ENCODE assay signal across 1 cellular context in the genomic region with DNA sequence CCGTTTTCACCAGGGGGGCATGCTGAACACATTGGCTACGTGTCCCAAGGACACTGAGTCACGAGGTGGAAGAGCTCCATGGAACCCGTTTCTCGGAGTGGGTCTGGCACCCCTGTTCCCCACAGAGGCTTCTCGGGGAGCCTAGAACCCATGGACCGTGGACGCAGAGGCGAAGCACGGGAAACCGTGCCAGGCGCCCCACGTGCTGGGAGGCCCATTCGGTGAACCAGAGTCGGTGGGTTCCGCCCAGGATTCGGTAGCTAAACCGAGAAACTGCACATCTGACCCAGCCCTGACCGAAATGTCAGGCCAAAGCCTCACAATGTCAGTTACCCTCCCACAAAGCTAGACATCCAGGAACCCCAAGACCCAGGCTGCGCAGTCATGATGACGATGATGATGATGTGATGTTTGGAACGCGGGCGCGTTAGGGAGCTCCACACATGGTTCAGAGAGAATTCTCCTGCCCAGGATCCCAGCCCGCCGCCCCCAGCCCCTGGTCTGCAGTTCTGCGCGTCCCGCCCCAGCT.
TF ChIP-seq lines count a peak whose summit lies in the region.

No MANE protein-coding gene starts in this region.

TF ChIP-seq in K562, 482 proteins besides CTCF, POLR2A, EP300 and RAD21 (continued from another document and continues in another):
- TF ChIP-seq, protein P1, sequence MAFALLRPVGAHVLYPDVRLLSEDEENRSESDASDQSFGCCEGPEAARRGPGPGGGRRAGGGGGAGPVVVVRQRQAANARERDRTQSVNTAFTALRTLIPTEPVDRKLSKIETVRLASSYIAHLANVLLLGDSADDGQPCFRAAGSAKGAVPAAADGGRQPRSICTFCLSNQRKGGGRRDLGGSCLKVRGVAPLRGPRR (CRISPR knock-in tag; IDR thresholded peaks at IDR 0.05): 0 out of 2 replicates have a peak, but pooled peaks have one; percentile 38
- TF ChIP-seq ZKSCAN8 (CRISPR knock-in tag; IDR thresholded peaks at IDR 0.05) (no peak), SRSF7 (optimal IDR thresholded peaks at IDR 0.05; ENCODE audit: low read depth, low read length) (no peak), ZNF780A (CRISPR knock-in tag; IDR thresholded peaks at IDR 0.05) (no peak), ZNF316 (IDR thresholded peaks at IDR 0.05) (peak; percentile 75), TEAD4 (IDR thresholded peaks at IDR 0.05; ENCODE audit: low read length) (no peak), TEAD4 (CRISPR knock-in tag; IDR thresholded peaks at IDR 0.05; ENCODE audit: borderline replicate concordance) (no peak), NFE2L1 (tag; IDR thresholded peaks at IDR 0.05; ENCODE audit: borderline replicate concordance, low read depth) (no peak), NFATC3 (IDR thresholded peaks at IDR 0.05) (no peak), ZC3H11A (IDR thresholded peaks at IDR 0.05; ENCODE audit: low read depth, low read length) (no peak), PRMT5 (CRISPR knock-in tag; IDR thresholded peaks at IDR 0.05) (0 out of 2 replicates have a peak, but pooled peaks have one; percentile 21), SREBF1 (IDR thresholded peaks at IDR 0.05; ENCODE audit: borderline replicate concordance, low read depth, low read length) (no peak), SRSF3 (IDR thresholded peaks at IDR 0.05; ENCODE audit: insufficient read depth, low read length) (no peak), ZNF76 (CRISPR knock-in tag; IDR thresholded peaks at IDR 0.05; ENCODE audit: borderline replicate concordance) (0 out of 2 replicates have a peak, but pooled peaks have one; percentile 54), HNRNPH1 (optimal IDR thresholded peaks at IDR 0.05; ENCODE audit: low read depth, low read length) (no peak), GTF2E2 (tag; IDR thresholded peaks at IDR 0.05) (no peak; the same call in 1 of the 2 replicates), MAFK (IDR thresholded peaks at IDR 0.05; ENCODE audit: low read length) (peak; percentile 40; the same call in 1 of the 2 replicates), BHLHE40 (IDR thresholded peaks at IDR 0.05; ENCODE audit: low read length) (peak; percentile 35; the same call in 1 of the 2 replicates)
- TF ChIP-seq, protein P2, sequence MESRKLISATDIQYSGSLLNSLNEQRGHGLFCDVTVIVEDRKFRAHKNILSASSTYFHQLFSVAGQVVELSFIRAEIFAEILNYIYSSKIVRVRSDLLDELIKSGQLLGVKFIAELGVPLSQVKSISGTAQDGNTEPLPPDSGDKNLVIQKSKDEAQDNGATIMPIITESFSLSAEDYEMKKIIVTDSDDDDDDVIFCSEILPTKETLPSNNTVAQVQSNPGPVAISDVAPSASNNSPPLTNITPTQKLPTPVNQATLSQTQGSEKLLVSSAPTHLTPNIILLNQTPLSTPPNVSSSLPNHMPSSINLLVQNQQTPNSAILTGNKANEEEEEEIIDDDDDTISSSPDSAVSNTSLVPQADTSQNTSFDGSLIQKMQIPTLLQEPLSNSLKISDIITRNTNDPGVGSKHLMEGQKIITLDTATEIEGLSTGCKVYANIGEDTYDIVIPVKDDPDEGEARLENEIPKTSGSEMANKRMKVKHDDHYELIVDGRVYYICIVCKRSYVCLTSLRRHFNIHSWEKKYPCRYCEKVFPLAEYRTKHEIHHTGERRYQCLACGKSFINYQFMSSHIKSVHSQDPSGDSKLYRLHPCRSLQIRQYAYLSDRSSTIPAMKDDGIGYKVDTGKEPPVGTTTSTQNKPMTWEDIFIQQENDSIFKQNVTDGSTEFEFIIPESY (CRISPR knock-in tag; IDR thresholded peaks at IDR 0.05): no peak
- TF ChIP-seq, protein P3, sequence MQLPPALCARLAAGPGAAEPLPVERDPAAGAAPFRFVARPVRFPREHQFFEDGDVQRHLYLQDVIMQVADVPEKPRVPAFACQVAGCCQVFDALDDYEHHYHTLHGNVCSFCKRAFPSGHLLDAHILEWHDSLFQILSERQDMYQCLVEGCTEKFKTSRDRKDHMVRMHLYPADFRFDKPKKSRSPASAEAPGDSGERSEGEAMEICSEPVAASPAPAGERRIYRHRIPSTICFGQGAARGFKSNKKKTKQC (CRISPR knock-in tag; IDR thresholded peaks at IDR 0.05): peak; percentile 54; the same call in 1 of the 2 replicates
- TF ChIP-seq, protein P4, sequence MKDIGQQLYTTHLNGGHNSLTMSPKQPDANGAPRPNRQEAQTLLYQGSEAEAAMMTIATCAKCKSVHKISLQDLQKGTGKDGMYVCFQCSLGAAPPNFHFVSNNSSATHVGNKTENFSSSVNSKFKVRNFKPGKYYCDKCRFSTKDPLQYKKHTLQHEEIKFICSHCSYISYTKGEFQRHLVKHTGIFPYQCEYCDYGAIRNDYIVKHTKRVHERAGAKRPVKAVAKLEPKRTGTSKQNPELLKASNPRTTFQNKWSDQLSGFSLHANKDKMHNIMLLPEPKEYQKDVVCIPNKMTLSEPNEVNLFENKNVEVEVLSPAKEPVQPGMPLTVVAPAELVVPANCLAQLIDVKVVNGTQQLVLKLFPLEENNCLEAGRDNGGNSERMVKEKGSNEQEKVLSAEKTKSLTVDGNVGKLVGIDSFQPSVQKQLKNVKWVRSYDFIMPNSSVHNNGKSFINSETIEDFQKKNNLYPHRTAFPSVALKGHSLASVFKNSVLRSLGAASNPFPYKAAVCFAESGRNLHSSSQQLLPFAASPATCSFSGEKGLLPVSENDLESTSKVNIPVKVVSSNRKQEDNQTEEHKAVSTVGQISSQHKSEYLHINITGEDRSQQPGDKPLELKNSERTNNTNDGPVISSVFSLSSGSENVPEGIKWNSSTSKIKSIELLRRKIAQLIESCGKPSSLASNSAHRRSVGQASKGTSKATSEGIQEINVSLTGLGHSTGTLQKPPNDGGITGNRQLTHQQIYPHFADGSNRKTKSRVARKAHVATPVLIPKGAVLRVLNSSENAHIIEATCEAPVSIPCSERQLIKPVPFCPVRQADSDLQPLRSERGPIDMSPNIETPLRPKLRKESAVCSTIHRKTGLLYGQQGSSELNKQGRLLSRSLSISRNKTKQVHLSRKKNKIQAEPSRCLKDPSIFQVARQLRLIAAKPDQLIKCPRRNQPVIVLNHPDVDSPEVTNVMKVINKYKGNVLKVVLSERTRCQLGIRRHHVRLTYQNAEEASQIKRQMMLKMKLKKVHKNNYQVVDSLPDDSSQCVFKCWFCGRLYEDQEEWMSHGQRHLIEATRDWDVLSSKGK (CRISPR knock-in tag; IDR thresholded peaks at IDR 0.05): no peak
- TF ChIP-seq, protein P5, sequence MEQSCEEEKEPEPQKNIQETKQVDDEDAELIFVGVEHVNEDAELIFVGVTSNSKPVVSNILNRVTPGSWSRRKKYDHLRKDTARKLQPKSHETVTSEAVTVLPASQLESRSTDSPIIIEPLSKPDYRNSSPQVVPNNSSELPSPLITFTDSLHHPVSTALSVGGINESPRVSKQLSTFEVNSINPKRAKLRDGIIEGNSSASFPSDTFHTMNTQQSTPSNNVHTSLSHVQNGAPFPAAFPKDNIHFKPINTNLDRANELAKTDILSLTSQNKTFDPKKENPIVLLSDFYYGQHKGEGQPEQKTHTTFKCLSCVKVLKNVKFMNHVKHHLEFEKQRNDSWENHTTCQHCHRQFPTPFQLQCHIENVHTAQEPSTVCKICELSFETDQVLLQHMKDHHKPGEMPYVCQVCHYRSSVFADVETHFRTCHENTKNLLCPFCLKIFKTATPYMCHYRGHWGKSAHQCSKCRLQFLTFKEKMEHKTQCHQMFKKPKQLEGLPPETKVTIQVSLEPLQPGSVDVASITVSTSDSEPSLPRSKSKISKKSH (CRISPR knock-in tag; IDR thresholded peaks at IDR 0.05): no peak
- TF ChIP-seq, protein P6, sequence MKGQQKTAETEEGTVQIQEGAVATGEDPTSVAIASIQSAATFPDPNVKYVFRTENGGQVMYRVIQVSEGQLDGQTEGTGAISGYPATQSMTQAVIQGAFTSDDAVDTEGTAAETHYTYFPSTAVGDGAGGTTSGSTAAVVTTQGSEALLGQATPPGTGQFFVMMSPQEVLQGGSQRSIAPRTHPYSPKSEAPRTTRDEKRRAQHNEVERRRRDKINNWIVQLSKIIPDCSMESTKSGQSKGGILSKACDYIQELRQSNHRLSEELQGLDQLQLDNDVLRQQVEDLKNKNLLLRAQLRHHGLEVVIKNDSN (CRISPR knock-in tag; IDR thresholded peaks at IDR 0.05): no peak
- TF ChIP-seq, protein P7, sequence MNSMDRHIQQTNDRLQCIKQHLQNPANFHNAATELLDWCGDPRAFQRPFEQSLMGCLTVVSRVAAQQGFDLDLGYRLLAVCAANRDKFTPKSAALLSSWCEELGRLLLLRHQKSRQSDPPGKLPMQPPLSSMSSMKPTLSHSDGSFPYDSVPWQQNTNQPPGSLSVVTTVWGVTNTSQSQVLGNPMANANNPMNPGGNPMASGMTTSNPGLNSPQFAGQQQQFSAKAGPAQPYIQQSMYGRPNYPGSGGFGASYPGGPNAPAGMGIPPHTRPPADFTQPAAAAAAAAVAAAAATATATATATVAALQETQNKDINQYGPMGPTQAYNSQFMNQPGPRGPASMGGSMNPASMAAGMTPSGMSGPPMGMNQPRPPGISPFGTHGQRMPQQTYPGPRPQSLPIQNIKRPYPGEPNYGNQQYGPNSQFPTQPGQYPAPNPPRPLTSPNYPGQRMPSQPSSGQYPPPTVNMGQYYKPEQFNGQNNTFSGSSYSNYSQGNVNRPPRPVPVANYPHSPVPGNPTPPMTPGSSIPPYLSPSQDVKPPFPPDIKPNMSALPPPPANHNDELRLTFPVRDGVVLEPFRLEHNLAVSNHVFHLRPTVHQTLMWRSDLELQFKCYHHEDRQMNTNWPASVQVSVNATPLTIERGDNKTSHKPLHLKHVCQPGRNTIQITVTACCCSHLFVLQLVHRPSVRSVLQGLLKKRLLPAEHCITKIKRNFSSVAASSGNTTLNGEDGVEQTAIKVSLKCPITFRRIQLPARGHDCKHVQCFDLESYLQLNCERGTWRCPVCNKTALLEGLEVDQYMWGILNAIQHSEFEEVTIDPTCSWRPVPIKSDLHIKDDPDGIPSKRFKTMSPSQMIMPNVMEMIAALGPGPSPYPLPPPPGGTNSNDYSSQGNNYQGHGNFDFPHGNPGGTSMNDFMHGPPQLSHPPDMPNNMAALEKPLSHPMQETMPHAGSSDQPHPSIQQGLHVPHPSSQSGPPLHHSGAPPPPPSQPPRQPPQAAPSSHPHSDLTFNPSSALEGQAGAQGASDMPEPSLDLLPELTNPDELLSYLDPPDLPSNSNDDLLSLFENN (IDR thresholded peaks at IDR 0.05; ENCODE audit: low read depth in 2 of 2, low read length in 2 of 2): no peak
- TF ChIP-seq, protein P8, sequence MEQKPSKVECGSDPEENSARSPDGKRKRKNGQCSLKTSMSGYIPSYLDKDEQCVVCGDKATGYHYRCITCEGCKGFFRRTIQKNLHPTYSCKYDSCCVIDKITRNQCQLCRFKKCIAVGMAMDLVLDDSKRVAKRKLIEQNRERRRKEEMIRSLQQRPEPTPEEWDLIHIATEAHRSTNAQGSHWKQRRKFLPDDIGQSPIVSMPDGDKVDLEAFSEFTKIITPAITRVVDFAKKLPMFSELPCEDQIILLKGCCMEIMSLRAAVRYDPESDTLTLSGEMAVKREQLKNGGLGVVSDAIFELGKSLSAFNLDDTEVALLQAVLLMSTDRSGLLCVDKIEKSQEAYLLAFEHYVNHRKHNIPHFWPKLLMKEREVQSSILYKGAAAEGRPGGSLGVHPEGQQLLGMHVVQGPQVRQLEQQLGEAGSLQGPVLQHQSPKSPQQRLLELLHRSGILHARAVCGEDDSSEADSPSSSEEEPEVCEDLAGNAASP (IDR thresholded peaks at IDR 0.05): no peak
- TF ChIP-seq, protein P9, sequence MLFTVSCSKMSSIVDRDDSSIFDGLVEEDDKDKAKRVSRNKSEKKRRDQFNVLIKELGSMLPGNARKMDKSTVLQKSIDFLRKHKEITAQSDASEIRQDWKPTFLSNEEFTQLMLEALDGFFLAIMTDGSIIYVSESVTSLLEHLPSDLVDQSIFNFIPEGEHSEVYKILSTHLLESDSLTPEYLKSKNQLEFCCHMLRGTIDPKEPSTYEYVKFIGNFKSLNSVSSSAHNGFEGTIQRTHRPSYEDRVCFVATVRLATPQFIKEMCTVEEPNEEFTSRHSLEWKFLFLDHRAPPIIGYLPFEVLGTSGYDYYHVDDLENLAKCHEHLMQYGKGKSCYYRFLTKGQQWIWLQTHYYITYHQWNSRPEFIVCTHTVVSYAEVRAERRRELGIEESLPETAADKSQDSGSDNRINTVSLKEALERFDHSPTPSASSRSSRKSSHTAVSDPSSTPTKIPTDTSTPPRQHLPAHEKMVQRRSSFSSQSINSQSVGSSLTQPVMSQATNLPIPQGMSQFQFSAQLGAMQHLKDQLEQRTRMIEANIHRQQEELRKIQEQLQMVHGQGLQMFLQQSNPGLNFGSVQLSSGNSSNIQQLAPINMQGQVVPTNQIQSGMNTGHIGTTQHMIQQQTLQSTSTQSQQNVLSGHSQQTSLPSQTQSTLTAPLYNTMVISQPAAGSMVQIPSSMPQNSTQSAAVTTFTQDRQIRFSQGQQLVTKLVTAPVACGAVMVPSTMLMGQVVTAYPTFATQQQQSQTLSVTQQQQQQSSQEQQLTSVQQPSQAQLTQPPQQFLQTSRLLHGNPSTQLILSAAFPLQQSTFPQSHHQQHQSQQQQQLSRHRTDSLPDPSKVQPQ (CRISPR knock-in tag; IDR thresholded peaks at IDR 0.05; ENCODE audit: borderline replicate concordance): no peak
- TF ChIP-seq, protein P10, sequence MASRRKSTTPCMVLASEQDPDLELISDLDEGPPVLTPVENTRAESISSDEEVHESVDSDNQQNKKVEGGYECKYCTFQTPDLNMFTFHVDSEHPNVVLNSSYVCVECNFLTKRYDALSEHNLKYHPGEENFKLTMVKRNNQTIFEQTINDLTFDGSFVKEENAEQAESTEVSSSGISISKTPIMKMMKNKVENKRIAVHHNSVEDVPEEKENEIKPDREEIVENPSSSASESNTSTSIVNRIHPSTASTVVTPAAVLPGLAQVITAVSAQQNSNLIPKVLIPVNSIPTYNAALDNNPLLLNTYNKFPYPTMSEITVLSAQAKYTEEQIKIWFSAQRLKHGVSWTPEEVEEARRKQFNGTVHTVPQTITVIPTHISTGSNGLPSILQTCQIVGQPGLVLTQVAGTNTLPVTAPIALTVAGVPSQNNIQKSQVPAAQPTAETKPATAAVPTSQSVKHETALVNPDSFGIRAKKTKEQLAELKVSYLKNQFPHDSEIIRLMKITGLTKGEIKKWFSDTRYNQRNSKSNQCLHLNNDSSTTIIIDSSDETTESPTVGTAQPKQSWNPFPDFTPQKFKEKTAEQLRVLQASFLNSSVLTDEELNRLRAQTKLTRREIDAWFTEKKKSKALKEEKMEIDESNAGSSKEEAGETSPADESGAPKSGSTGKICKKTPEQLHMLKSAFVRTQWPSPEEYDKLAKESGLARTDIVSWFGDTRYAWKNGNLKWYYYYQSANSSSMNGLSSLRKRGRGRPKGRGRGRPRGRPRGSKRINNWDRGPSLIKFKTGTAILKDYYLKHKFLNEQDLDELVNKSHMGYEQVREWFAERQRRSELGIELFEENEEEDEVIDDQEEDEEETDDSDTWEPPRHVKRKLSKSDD (conservative IDR thresholded peaks at IDR 0.05; ENCODE audit: low read length): no peak
- TF ChIP-seq, protein P11, sequence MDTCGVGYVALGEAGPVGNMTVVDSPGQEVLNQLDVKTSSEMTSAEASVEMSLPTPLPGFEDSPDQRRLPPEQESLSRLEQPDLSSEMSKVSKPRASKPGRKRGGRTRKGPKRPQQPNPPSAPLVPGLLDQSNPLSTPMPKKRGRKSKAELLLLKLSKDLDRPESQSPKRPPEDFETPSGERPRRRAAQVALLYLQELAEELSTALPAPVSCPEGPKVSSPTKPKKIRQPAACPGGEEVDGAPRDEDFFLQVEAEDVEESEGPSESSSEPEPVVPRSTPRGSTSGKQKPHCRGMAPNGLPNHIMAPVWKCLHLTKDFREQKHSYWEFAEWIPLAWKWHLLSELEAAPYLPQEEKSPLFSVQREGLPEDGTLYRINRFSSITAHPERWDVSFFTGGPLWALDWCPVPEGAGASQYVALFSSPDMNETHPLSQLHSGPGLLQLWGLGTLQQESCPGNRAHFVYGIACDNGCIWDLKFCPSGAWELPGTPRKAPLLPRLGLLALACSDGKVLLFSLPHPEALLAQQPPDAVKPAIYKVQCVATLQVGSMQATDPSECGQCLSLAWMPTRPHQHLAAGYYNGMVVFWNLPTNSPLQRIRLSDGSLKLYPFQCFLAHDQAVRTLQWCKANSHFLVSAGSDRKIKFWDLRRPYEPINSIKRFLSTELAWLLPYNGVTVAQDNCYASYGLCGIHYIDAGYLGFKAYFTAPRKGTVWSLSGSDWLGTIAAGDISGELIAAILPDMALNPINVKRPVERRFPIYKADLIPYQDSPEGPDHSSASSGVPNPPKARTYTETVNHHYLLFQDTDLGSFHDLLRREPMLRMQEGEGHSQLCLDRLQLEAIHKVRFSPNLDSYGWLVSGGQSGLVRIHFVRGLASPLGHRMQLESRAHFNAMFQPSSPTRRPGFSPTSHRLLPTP (IDR thresholded peaks at IDR 0.05; ENCODE audit: borderline replicate concordance, extremely low read depth, insufficient read length): no peak
